Comparison of ENCODE assay signal across 29 cellular contexts in genomic region chr1:173568483-173568882, GRCh38. TPM values are rescaled to one million over a fixed set of nuclear protein-coding genes. Genes with fewer than 3 reads are reported as not detected.
"Had no signal": no experiment of that assay in that cellular context is flagged by ENCODE, and none has a peak within 500 bp of the region (broad histone marks: within the 10 kb centered on the region; RNA-seq: fewer than 3 reads in every experiment).

No MANE protein-coding gene starts in this region.

- ATAC-seq: stimulated activated effector memory CD8-positive, alpha-beta T cell treated with anti-CD3 and anti-CD28 coated beads, Interleukin-12 subunit alpha, Interleukin-12 subunit beta, amount 100 ng/mL, for 72 hours; stimulated activated memory B cell treated with anti-CD40 and anti-IgM and Interleukin-4, amounts not matched to agents 10 μg/mL and 1 μg/mL and 100 μg/mL, for 72 hours; stimulated activated naive B cell treated with anti-CD40 and anti-IgM and Interleukin-4, amounts not matched to agents 10 μg/mL and 1 μg/mL and 100 μg/mL, for 72 hours; stimulated activated naive CD8-positive, alpha-beta T cell treated with anti-CD3 and anti-CD28 coated beads, Interleukin-15, amount 100 ng/mL, for 72 hours; stimulated activated naive CD8-positive, alpha-beta T cell treated with anti-CD3 and anti-CD28 coated beads, Interleukin-15, Interleukin-2, amounts not matched to agents 100 U/mL and 50 U/mL, for 24 hours; upper lobe of right lung had no signal

- H3K36me3 ChIP-seq: stomach, suprapubic skin, thoracic aorta, thyroid gland, tibial artery, tibial nerve, transverse colon, upper lobe of left lung, upper lobe of right lung, uterus, vagina had no signal

- FAIRE-seq: urothelium cell line had no signal

- H3K9me3 ChIP-seq: suprapubic skin, testis, thyroid gland, tibial artery, tibial nerve, transverse colon, upper lobe of left lung, uterus, vagina had no signal

- H3K27me3 ChIP-seq: stomach, suprapubic skin, testis, thyroid gland, tibial artery, tibial nerve, transverse colon, upper lobe of left lung, upper lobe of right lung, uterus, vagina had no signal

- H3K27ac ChIP-seq: stomach, suprapubic skin, testis, thoracic aorta, thyroid gland, tibial artery, tibial nerve, transverse colon, upper lobe of left lung, upper lobe of right lung, uterus, vagina had no signal

- DNase-seq: stimulated activated CD4-positive, alpha-beta T cell treated with anti-CD3 and anti-CD28 coated beads, Interleukin-2, amount 100 ng/mL, for 48 hours; stimulated activated CD4-positive, alpha-beta T cell treated with anti-CD3 and anti-CD28 coated beads, Interleukin-4, amount 100 ng/mL, for 1 hour; stimulated activated CD4-positive, alpha-beta T cell treated with anti-CD3 and anti-CD28 coated beads, Interleukin-4, amount 100 ng/mL, for 24 hours; stimulated activated CD4-positive, alpha-beta T cell treated with anti-CD3 and anti-CD28 coated beads, Interleukin-4, amount 100 ng/mL, for 4 hours; stimulated activated CD8-positive, alpha-beta memory T cell treated with anti-CD3 and anti-CD28 coated beads, Interleukin-4, amount 100 ng/mL, for 48 hours; stimulated activated naive B cell treated with anti-CD40 and anti-IgM and Interleukin-4, amounts not matched to agents 10 μg/mL and 1 μg/mL and 100 μg/mL, for 72 hours; stimulated activated naive CD4-positive, alpha-beta T cell; stimulated activated naive CD4-positive, alpha-beta T cell treated with Interleukin-2 at 50 U/mL for 16 hours; stimulated activated naive CD8-positive, alpha-beta T cell treated with anti-CD3 and anti-CD28 coated beads, Interleukin-15, amount 100 ng/mL, for 72 hours; stimulated activated naive CD8-positive, alpha-beta T cell treated with anti-CD3 and anti-CD28 coated beads, Interleukin-15, Interleukin-2, amounts not matched to agents 100 U/mL and 50 U/mL, for 24 hours; stomach; substantia nigra; testis; thyroid gland; tibial artery; transverse colon; trophoblast cell; upper lobe of left lung; upper lobe of right lung; uterus had no signal

- H3K4me1 ChIP-seq: stomach, suprapubic skin, testis, thyroid gland, tibial artery, tibial nerve, transverse colon, upper lobe of left lung, upper lobe of right lung, uterus, vagina had no signal

- H3K4me3 ChIP-seq: stomach, suprapubic skin, testis, thoracic aorta, thyroid gland, tibial artery, tibial nerve, transverse colon, upper lobe of left lung, upper lobe of right lung, uterus, vagina had no signal

RNA-seq across cellular contexts. Expression of gene SLC9C2, which starts 34.4 kb away (rescaled TPM):
- total RNA-seq: suprapubic skin, thoracic aorta, thyroid gland, transverse colon, ureter, urinary bladder, vagina had no signal
- polyA plus RNA-seq: stomach, urinary bladder had no signal
